19 cellular contexts compared by ENCODE assay signal in the genomic region with DNA sequence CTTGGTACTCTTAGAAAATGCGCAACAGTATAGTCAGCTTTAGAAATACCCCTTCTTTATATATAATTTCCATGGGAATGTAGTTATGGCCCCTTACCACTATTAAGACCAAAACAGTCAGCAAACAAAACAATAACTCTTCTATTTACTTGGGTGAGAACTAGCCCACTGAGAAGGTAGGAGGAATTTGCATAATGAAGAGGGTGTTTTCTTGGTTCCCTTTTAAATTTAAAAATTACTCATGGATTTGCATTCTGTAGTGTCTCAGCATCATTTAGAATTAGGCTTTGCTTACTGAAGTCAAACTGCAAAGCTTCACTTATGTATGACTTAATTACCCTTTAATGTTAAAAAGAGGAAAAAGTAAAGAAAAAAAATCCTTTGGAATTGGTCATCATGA.
DNase-seq lines count a peak whose midpoint lies in the region; ATAC-seq and TF ChIP-seq lines count a peak whose summit lies in the region.
"Had no signal": no experiment of that assay in that cellular context is flagged by ENCODE, and none has a peak within 500 bp of the region (broad histone marks: within the 10 kb centered on the region; RNA-seq: fewer than 3 reads in every experiment).

No MANE protein-coding gene starts in this region.

- H3K4me1 Mint-ChIP-seq in H9 = peaks cover 56 to 67% of the 10 kb centered on the region in 2 experiments

- peak; percentile 11 for DNase-seq in GM19238 (ENCODE audit: insufficient read length, low spot score)
- DNase-seq in H9 = no peak
- no peak for DNase-seq in NCI-H2227 treated with DMSO at 0.1 percent for 48 hours (lab: John Stamatoyannopoulos, UW)
- DNase-seq in NOMO-1 treated with dmso at 0.1 percent for 144 hours (lab: John Stamatoyannopoulos, UW; ENCODE audit: unreplicated experiment) = no peak
- DNase-seq in NCI-H2196 (lab: John Stamatoyannopoulos, UW; ENCODE audit: unreplicated experiment) = no peak
- DNase-seq: activated CD4-positive, alpha-beta T cell treated with anti-CD3 and anti-CD28 coated beads, Interleukin-2, amount 50 U/mL, for 4 hours; activated gamma-delta T cell; CD8-positive, alpha-beta T cell; MM.1S; NCI-H2171; stimulated activated CD4-positive, alpha-beta T cell treated with anti-CD3 and anti-CD28 coated beads, Interleukin-12 subunit alpha, Interleukin-12 subunit beta, amount 100 ng/mL, for 4 hours; trophoblast cell had no signal

- no peaks in the 10 kb centered on the region for H3K27me3 Mint-ChIP-seq in H9 (ENCODE audit: low read depth)

- no peak overlapping the region for H3K27ac ChIP-seq in H9 (ENCODE audit: insufficient read length, low read depth, low read length)
- no peak overlapping the region for H3K27ac ChIP-seq in iPS-20b (ENCODE audit: low read length)

- no peak overlapping the region for H4K8ac ChIP-seq in H9 (replicated peaks; ENCODE audit: insufficient read length, low read depth, low read length)

- no peak overlapping the region for H3K4me3 Mint-ChIP-seq in H9
- H3K4me3 Mint-ChIP-seq: brain; CD8-positive, alpha-beta T cell; mesothelial cell of epicardium; T-helper 1 cell treated with Interleukin-12 subunit alpha and Interleukin-12 subunit beta and Interleukin-4 antibody, amounts not matched to agents 30 μg/mL and 1 μg/mL, for 36 hours had no signal

- H3K27ac Mint-ChIP-seq in H9 = peak overlapping the region in 2 of 3 experiments; percentile 3 to 92; a peak in 4 of 7 replicates
- H3K27ac Mint-ChIP-seq: brain; CD8-positive, alpha-beta T cell; mesothelial cell of epicardium; T-helper 1 cell treated with Interleukin-12 subunit alpha and Interleukin-12 subunit beta and Interleukin-4 antibody, amounts not matched to agents 30 μg/mL and 1 μg/mL, for 36 hours had no signal

- no peak overlapping the region for H2BK12ac ChIP-seq in H9 (ENCODE audit: insufficient read length, low read depth, low read length)

- no CpG with 5 or more reads among the region's 1 CpG for whole genome bisulfite sequencing in H9 (ENCODE audit: extremely low coverage, insufficient read length, low lambda C conversion rate)

- H3K4ac ChIP-seq in H9 (ENCODE audit: low read depth, low read length) = no peak overlapping the region

- H3K4me3 ChIP-seq in iPS-20b (ENCODE audit: low read length) = peak overlapping the region; percentile 30; the same call in 1 of the 2 replicates

- no peak overlapping the region for H3K14ac ChIP-seq in H9 (ENCODE audit: insufficient read depth, low read length)

- H3K23me2 ChIP-seq in H9 (ENCODE audit: insufficient read length, low read depth, low read length, poor library complexity, severe bottlenecking) = no peaks in the 10 kb centered on the region

- no peaks in the 10 kb centered on the region for H4K20me1 ChIP-seq in H9 (ENCODE audit: control insufficient read depth, insufficient read depth, insufficient read length)

- no peak for TF ChIP-seq CTCF in H9 (conservative IDR thresholded peaks at IDR 0.05)

- no peaks in the 10 kb centered on the region for H3K27me3 ChIP-seq in H9 (ENCODE audit: insufficient read depth, low read length)
- no peaks in the 10 kb centered on the region for H3K27me3 ChIP-seq in iPS-20b (ENCODE audit: insufficient read depth, low read length)

- no peak overlapping the region for H3K4me2 ChIP-seq in H9 (ENCODE audit: insufficient read depth, insufficient read length, low read length)

- H3K9me3 ChIP-seq in H9 (ENCODE audit: control insufficient read depth, low read depth, low read length) (no peaks in the 10 kb centered on the region), iPS-20b (ENCODE audit: insufficient read depth, low read depth, low read length) (no peaks in the 10 kb centered on the region)

- ATAC-seq in HG03135 (IDR thresholded peaks at IDR 0.05; ENCODE audit: unreplicated experiment) (peak; percentile 84), HG02571 (IDR thresholded peaks at IDR 0.05; ENCODE audit: unreplicated experiment) (no peak)
- ATAC-seq: CD8-positive, alpha-beta T cell; Panc1 had no signal

- H2BK15ac ChIP-seq in H9 (ENCODE audit: low read depth, low read length) = no peak overlapping the region

- H3K79me1 ChIP-seq in H9 (ENCODE audit: insufficient read depth, low read depth, low read length, poor library complexity, severe bottlenecking) = peaks cover 6% of the 10 kb centered on the region

- H4K5ac ChIP-seq in H9 (ENCODE audit: insufficient read length, low read depth, low read length) = no peak overlapping the region

- H2BK5ac ChIP-seq in H9 (ENCODE audit: insufficient read length, low read length) = no peak overlapping the region

- H3K18ac ChIP-seq in H9 (ENCODE audit: insufficient read length, low read depth, low read length) = no peak overlapping the region

- H2BK120ac ChIP-seq in H9 (ENCODE audit: low read depth, low read length, poor library complexity, severe bottlenecking) = no peak overlapping the region

- H3T11ph ChIP-seq in H9 (ENCODE audit: low read length) = no peak overlapping the region

- no peaks in the 10 kb centered on the region for H3K9me3 Mint-ChIP-seq in H9
- H3K9me3 Mint-ChIP-seq: brain; CD8-positive, alpha-beta T cell; mesothelial cell of epicardium; T-helper 1 cell treated with Interleukin-12 subunit alpha and Interleukin-12 subunit beta and Interleukin-4 antibody, amounts not matched to agents 30 μg/mL and 1 μg/mL, for 36 hours had no signal

- H4K91ac ChIP-seq in H9 (ENCODE audit: insufficient read length, low read depth, low read length) = no peak overlapping the region

- no peak overlapping the region for H2BK20ac ChIP-seq in H9 (ENCODE audit: low read depth, low read length, poor library complexity, severe bottlenecking)

- H3K36me3 Mint-ChIP-seq in H9 (ENCODE audit: insufficient read depth in 1 of 3, low read depth in 3 of 3) = no peaks in the 10 kb centered on the region
- H3K36me3 Mint-ChIP-seq: brain; CD8-positive, alpha-beta T cell; mesothelial cell of epicardium had no signal

- no peak overlapping the region for H3K56ac ChIP-seq in H9 (ENCODE audit: insufficient read length, low read depth, low read length)

- H3K9ac ChIP-seq in H9 (ENCODE audit: extremely low read depth, insufficient read length, low read length) = no peak overlapping the region
- H3K9ac ChIP-seq in iPS-20b (ENCODE audit: low read depth, low read length) = no peak overlapping the region

- H3K4me1 ChIP-seq in H9 (ENCODE audit: insufficient read depth, low read length) = peaks cover 9% of the 10 kb centered on the region; the same call in 1 of the 2 replicates
- H3K4me1 ChIP-seq in iPS-20b (ENCODE audit: insufficient read depth, low read length) = peaks cover 38% of the 10 kb centered on the region

- no peak overlapping the region for H2AK5ac ChIP-seq in H9 (ENCODE audit: insufficient read length, low read length)

- no peaks in the 10 kb centered on the region for H3K36me3 ChIP-seq in iPS-20b (ENCODE audit: insufficient read depth, low read depth, low read length)

- H3K79me2 ChIP-seq in H9 (ENCODE audit: insufficient read depth, low read length) = peaks cover 11% of the 10 kb centered on the region; the same call in 1 of the 2 replicates

- no peak overlapping the region for H3K23ac ChIP-seq in H9 (ENCODE audit: insufficient read length, low read depth, low read length)

- H2AFZ ChIP-seq in H9 (ENCODE audit: low read length) = no peak overlapping the region
